Comparison of ENCODE assay signal across 8 cellular contexts in genomic region chr10:132536964-132537712, GRCh38. TPM values are rescaled to one million over a fixed set of nuclear protein-coding genes. Genes with fewer than 3 reads are reported as not detected.
A peak's percentile ranks its signal among the peaks of the same experiment; 100 is the strongest.
DNase-seq lines count a peak whose midpoint lies in the region; ATAC-seq, FAIRE-seq and TF ChIP-seq lines count a peak whose summit lies in the region.

No MANE protein-coding gene starts in this region.

- peaks cover 5% of the 10 kb centered on the region for H3K9me3 Mint-ChIP-seq in HFFc6
- no peaks in the 10 kb centered on the region for H3K9me3 Mint-ChIP-seq in activated naive CD8-positive, alpha-beta T cell treated with anti-CD3 and anti-CD28 coated beads, Interleukin-2, amount 10 ng/mL, durations not matched to agents 7 days and 5 days

- whole genome bisulfite sequencing in pancreas, 2 donors = 0 to 2% methylated on average over 18 to 95 of the region's 95 CpGs

- H3K4me3 Mint-ChIP-seq in HFFc6 = peak overlapping the region; percentile 90
- H3K4me3 Mint-ChIP-seq in activated naive CD8-positive, alpha-beta T cell treated with anti-CD3 and anti-CD28 coated beads, Interleukin-2, amount 10 ng/mL, durations not matched to agents 7 days and 5 days = peak overlapping the region; percentile 57

- H3K27ac Mint-ChIP-seq in HFFc6 = peak overlapping the region; percentile 70; the same call in 1 of the 2 replicates
- no peak overlapping the region for H3K27ac Mint-ChIP-seq in activated naive CD8-positive, alpha-beta T cell treated with anti-CD3 and anti-CD28 coated beads, Interleukin-2, amount 10 ng/mL, durations not matched to agents 7 days and 5 days

- POLR2A ChIA-PET in activated naive CD8-positive, alpha-beta T cell treated with anti-CD3 and anti-CD28 coated beads, Interleukin-2, amount 10 ng/mL, durations not matched to agents 7 days and 5 days (lab: Charles Lee) = interaction anchor here (0.7 to 1.0 kb wide), 2 partner anchors 14 to 35 kb away, joined by 3 to 4 read pairs; no protein-coding TSS in a partner anchor

- H3K27me3 Mint-ChIP-seq in HFFc6 (ENCODE audit: insufficient read depth) = peaks cover 2% of the 10 kb centered on the region; the same call in 1 of the 2 replicates
- H3K27me3 Mint-ChIP-seq in activated naive CD8-positive, alpha-beta T cell treated with anti-CD3 and anti-CD28 coated beads, Interleukin-2, amount 10 ng/mL, durations not matched to agents 7 days and 5 days = peaks cover 7% of the 10 kb centered on the region

- H3K4me1 Mint-ChIP-seq in HFFc6 (ENCODE audit: low read depth) = peaks cover 74% of the 10 kb centered on the region
- peaks cover 41% of the 10 kb centered on the region for H3K4me1 Mint-ChIP-seq in activated naive CD8-positive, alpha-beta T cell treated with anti-CD3 and anti-CD28 coated beads, Interleukin-2, amount 10 ng/mL, durations not matched to agents 7 days and 5 days

- ATAC-seq in SK-N-SH treated with all-trans-retinoic acid at 6 μM for 48 hours (peak; percentile 89), Right ventricle myocardium inferior (peak; percentile 97), pancreas (peak; percentile 88 to 95 (median 90))
- peak; percentile 87 for ATAC-seq in activated naive CD8-positive, alpha-beta T cell treated with anti-CD3 and anti-CD28 coated beads, Interleukin-2, amount 10 ng/mL, durations not matched to agents 7 days and 5 days (ENCODE audit: low read depth)

- H3K27ac ChIP-seq in pancreas = peak overlapping the region; percentile 65 to 77 (median 73)
- H3K27ac ChIP-seq in tibial artery = peak overlapping the region; percentile 82 to 84

- DNase-seq in HFFc6 (peak; percentile 98), MV-4-11 (lab: John Stamatoyannopoulos, UW) (peak; percentile 98), Right ventricle myocardium inferior (ENCODE audit: missing footprints) (peak; percentile 100), pancreas (peak; percentile 100), tibial artery (peak; percentile 100)
- peak; percentile 100 for DNase-seq in activated naive CD8-positive, alpha-beta T cell treated with anti-CD3 and anti-CD28 coated beads, Interleukin-2, amount 10 ng/mL, durations not matched to agents 7 days and 5 days

- peaks cover 0 to 38% (median 17%) of the 10 kb centered on the region in 3 donors for H3K4me1 ChIP-seq in pancreas
- H3K4me1 ChIP-seq in tibial artery = peaks cover 0 to 53% (median 47%) of the 10 kb centered on the region in 4 donors

- H3K27me3 ChIP-seq in pancreas = no peaks in the 10 kb centered on the region
- no peaks in the 10 kb centered on the region for H3K27me3 ChIP-seq in tibial artery

- no peak for FAIRE-seq in pancreas (lab: Jason Lieb, UNC)

- H3K4me3 ChIP-seq in GM08714 (ENCODE audit: low read length) (peak overlapping the region; percentile 76; the same call in 1 of the 2 replicates), pancreas (peak overlapping the region; percentile 53 to 89 (median 62)), tibial artery (peak overlapping the region; percentile 69 to 84)

- no peaks in the 10 kb centered on the region for H3K36me3 ChIP-seq in pancreas
- H3K36me3 ChIP-seq in tibial artery = no peaks in the 10 kb centered on the region

- H3K36me3 Mint-ChIP-seq in HFFc6 (ENCODE audit: low read depth) = peaks cover 17% of the 10 kb centered on the region
- peaks cover 8% of the 10 kb centered on the region for H3K36me3 Mint-ChIP-seq in activated naive CD8-positive, alpha-beta T cell treated with anti-CD3 and anti-CD28 coated beads, Interleukin-2, amount 10 ng/mL, durations not matched to agents 7 days and 5 days

- H3K9me3 ChIP-seq in pancreas (no peaks in the 10 kb centered on the region), tibial artery (no peaks in the 10 kb centered on the region)

- TF ChIP-seq CTCF in HFFc6 (IDR thresholded peaks at IDR 0.05) (peak; percentile 56), pancreas (IDR thresholded peaks at IDR 0.05) (peak in 1 of 4 donors; percentile 5), tibial artery (IDR thresholded peaks at IDR 0.05) (peak in 1 of 2 experiments; percentile 53)

- intact Hi-C loops in Right ventricle myocardium inferior (cut with DNase I) (loop anchor here (1.0 to 5.0 kb wide), 3 partner anchors 19 to 73 kb away; no protein-coding TSS in a partner anchor), pancreas (cut with DNase I) (no loop called here), tibial artery (cut with DNase I; ENCODE audit: low total_unique reads) (loop anchor here (2.0 to 5.0 kb wide), 3 partner anchors 18 to 100 kb away; no protein-coding TSS in a partner anchor)

TF ChIP-seq in SK-N-SH treated with all-trans-retinoic acid at 6 μM for 48 hours, 23 proteins besides CTCF, POLR2A, EP300 and RAD21:
- TF ChIP-seq ZNF8 (CRISPR knock-in tag; IDR thresholded peaks at IDR 0.05) (peak; percentile 20; the same call in 1 of the 2 replicates), CSDC2 (CRISPR knock-in tag; IDR thresholded peaks at IDR 0.05) (0 out of 2 replicates have a peak, but pooled peaks have one; percentile 12), ARNTL (CRISPR knock-in tag; IDR thresholded peaks at IDR 0.05; ENCODE audit: borderline replicate concordance, low read depth) (no peak), ZFP3 (CRISPR knock-in tag; IDR thresholded peaks at IDR 0.05) (no peak), ZC3H10 (CRISPR knock-in tag; IDR thresholded peaks at IDR 0.05) (no peak), POU6F1 (CRISPR knock-in tag; IDR thresholded peaks at IDR 0.05; ENCODE audit: borderline replicate concordance, low read depth) (no peak), ZFP30 (CRISPR knock-in tag; IDR thresholded peaks at IDR 0.05) (no peak), GLIS3 (CRISPR knock-in tag; IDR thresholded peaks at IDR 0.05) (no peak), SNAI2 (CRISPR knock-in tag; IDR thresholded peaks at IDR 0.05) (0 out of 2 replicates have a peak, but pooled peaks have one; percentile 17)

RNA-seq across cellular contexts. Expression of gene INPP5A, which starts 0.4 kb away (rescaled TPM):
- total RNA-seq in HFFc6 (2021; fragmentation: NEBNext Ultra II Directional; extraction: Animal tissue kit (Norgen Biotek cat#: 25700)) = 10 to 100 TPM; 58.9 to 64.6 (median 63.8) TPM
- total RNA-seq in activated naive CD8-positive, alpha-beta T cell treated with anti-CD3 and anti-CD28 coated beads, Interleukin-2, amount 10 ng/mL, durations not matched to agents 7 days and 5 days = 10 to 100 TPM; 14.1 to 15.7 TPM
- total RNA-seq in Right ventricle myocardium inferior (108 TPM), pancreas (10 to 100 TPM in 5 of 6 donors, 1 to 10 TPM in 1; 8.9 to 15.6 (median 11.9) TPM)
- polyA plus RNA-seq in pancreas = 10 to 100 TPM in 1 of 2 donors, 1 to 10 TPM in 1; 5.9 to 11.4 TPM

Comparison
In these comparisons a context has a peak if more than half of its experiments do, and no peak if none do; other contexts are left out.
1. Peak in every context shown above with its lines: DNase-seq, ATAC-seq, H3K4me3 ChIP-seq and H3K27ac ChIP-seq.
2. intact Hi-C loops: an anchor here in Right ventricle myocardium inferior (1.0 to 5.0 kb wide) and tibial artery (2.0 to 5.0 kb wide); none called in pancreas.